12 cellular contexts compared by ENCODE assay signal in the genomic region with DNA sequence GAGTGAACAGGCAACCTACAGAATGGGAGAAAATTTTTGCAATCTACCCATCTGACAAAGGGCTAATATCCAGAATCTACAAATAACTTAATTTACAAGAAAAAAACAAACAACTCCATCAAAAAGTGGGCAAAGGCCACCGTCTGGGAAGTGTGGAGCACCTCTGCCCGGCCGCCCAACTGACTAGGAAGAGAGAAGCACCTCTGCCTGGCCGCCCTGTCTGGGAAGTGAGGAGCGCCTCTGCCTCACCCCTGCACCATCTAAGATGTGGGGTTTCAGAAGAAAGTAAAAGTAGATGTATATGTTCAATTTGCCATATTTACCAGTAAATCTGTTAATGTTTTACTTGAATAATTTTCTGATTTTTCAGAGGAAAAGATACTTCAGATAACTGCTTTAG.
"Had no signal": no experiment of that assay in that cellular context is flagged by ENCODE, and none has a peak within 500 bp of the region (broad histone marks: within the 10 kb centered on the region; RNA-seq: fewer than 3 reads in every experiment).

No MANE protein-coding gene starts in this region.

- ATAC-seq: effector memory CD8-positive, alpha-beta T cell; esophagus mucosa; foreskin keratinocyte; gastrocnemius medialis; gastroesophageal sphincter; heart left ventricle; heart right ventricle had no signal

- H3K36me3 ChIP-seq: colonic mucosa, esophagus muscularis mucosa, esophagus squamous epithelium, gastrocnemius medialis, gastroesophageal sphincter, heart left ventricle, heart right ventricle had no signal

- H3K4me1 ChIP-seq: colonic mucosa, esophagus muscularis mucosa, esophagus squamous epithelium, foreskin keratinocyte, gastroesophageal sphincter had no signal

- H3K27me3 ChIP-seq: colonic mucosa, dorsolateral prefrontal cortex, esophagus muscularis mucosa, esophagus squamous epithelium, foreskin keratinocyte, gastrocnemius medialis, gastroesophageal sphincter, heart left ventricle, heart right ventricle had no signal

- H3K9me3 ChIP-seq: colonic mucosa, esophagus muscularis mucosa, esophagus squamous epithelium, gastrocnemius medialis, gastroesophageal sphincter had no signal

- H3K4me3 ChIP-seq: colonic mucosa, coronary artery, dorsolateral prefrontal cortex, esophagus muscularis mucosa, esophagus squamous epithelium, gastrocnemius medialis, gastroesophageal sphincter, heart left ventricle, heart right ventricle had no signal
